ENCODE assay signal across 8 cellular contexts in genomic region chr10:78756604-78757442, GRCh38.
DNase-seq lines count a peak whose midpoint lies in the region; ATAC-seq, FAIRE-seq and TF ChIP-seq lines count a peak whose summit lies in the region.

No MANE protein-coding gene starts in this region.

- H3K27me3 ChIP-seq in suprapubic skin: no peaks in the 10 kb centered on the region

- H3K4me3 ChIP-seq in epithelial cell of esophagus (ENCODE audit: low read length) (no peak overlapping the region), suprapubic skin (no peak overlapping the region)

- no peaks in the 10 kb centered on the region for H3K27me3 Mint-ChIP-seq in mesothelial cell of epicardium (ENCODE audit: low read depth)

- peaks cover 28% of the 10 kb centered on the region for H3K4me1 ChIP-seq in suprapubic skin

- peak overlapping the region; percentile 74 for H3K27ac ChIP-seq in suprapubic skin

- peak overlapping the region; percentile 63 for H3K27ac Mint-ChIP-seq in mesothelial cell of epicardium

- TF ChIP-seq POLR2A in H54 (IDR thresholded peaks at IDR 0.05; ENCODE audit: low read depth, low read length) (no peak), suprapubic skin (IDR thresholded peaks at IDR 0.05) (no peak)

- ATAC-seq in GM19395 (IDR thresholded peaks at IDR 0.05; ENCODE audit: unreplicated experiment): no peak
- ATAC-seq in HG03342 (IDR thresholded peaks at IDR 0.05; ENCODE audit: unreplicated experiment): no peak
- ATAC-seq in HG03135 (IDR thresholded peaks at IDR 0.05; ENCODE audit: unreplicated experiment): no peak

- peak; percentile 99 for DNase-seq in H54 (ENCODE audit: insufficient read length, low spot score)
- DNase-seq in SIG-M5 treated with dmso at 0.1 percent for 504 hours (lab: John Stamatoyannopoulos, UW; ENCODE audit: unreplicated experiment): peak; percentile 96
- DNase-seq in epithelial cell of esophagus (ENCODE audit: low read depth): peak; percentile 97
- DNase-seq in mesothelial cell of epicardium (ENCODE audit: low spot score in 2 of 2, unreplicated experiment in 2 of 2): no peak
- peak; percentile 90 to 92 for DNase-seq in suprapubic skin (ENCODE audit: low spot score in 2 of 2)

- no peak overlapping the region for H3K4me3 Mint-ChIP-seq in mesothelial cell of epicardium

- no peaks in the 10 kb centered on the region for H3K36me3 ChIP-seq in suprapubic skin

- FAIRE-seq in H54 (lab: Jason Lieb, UNC): peak; percentile 83

- H3K9me3 Mint-ChIP-seq in mesothelial cell of epicardium: no peaks in the 10 kb centered on the region

- no peaks in the 10 kb centered on the region for H3K9me3 ChIP-seq in suprapubic skin

- WGBS in suprapubic skin: 40% methylated on average over 16 of the region's 19 CpGs

- peaks cover 43% of the 10 kb centered on the region for H3K4me1 Mint-ChIP-seq in mesothelial cell of epicardium

- no peaks in the 10 kb centered on the region for H3K36me3 Mint-ChIP-seq in mesothelial cell of epicardium

- no peak for TF ChIP-seq CTCF in epithelial cell of esophagus (IDR thresholded peaks at IDR 0.05; ENCODE audit: insufficient read depth, low read depth, low read length, missing control alignments)
- no peak for TF ChIP-seq CTCF in mesothelial cell of epicardium (IDR thresholded peaks at IDR 0.05; ENCODE audit: unreplicated experiment)
- TF ChIP-seq CTCF in suprapubic skin (IDR thresholded peaks at IDR 0.05): no peak

- TF ChIP-seq EP300 in suprapubic skin (IDR thresholded peaks at IDR 0.05): no peak

Comparison
In these comparisons a context has a peak if more than half of its experiments do, and no peak if none do; other contexts are left out.
1. DNase-seq: peak in H54 (single experiment), SIG-M5 treated with dmso at 0.1 percent for 504 hours (single experiment), epithelial cell of esophagus (single experiment) and suprapubic skin (2 of 2); none in mesothelial cell of epicardium (0 of 2).